8 cellular contexts compared by ENCODE assay signal in genomic region chr1:96723372-96723771, GRCh38. TPM values are rescaled to one million over a fixed set of nuclear protein-coding genes. Genes with fewer than 3 reads are reported as not detected.
A peak's percentile ranks its signal among the peaks of the same experiment; 100 is the strongest.
DNase-seq lines count a peak whose midpoint lies in the region; ATAC-seq and TF ChIP-seq lines count a peak whose summit lies in the region.

No MANE protein-coding gene starts in this region.

- no peak for ATAC-seq in heart left ventricle
- no peak for ATAC-seq in left ventricle myocardium superior
- ATAC-seq in upper lobe of right lung, result no peak

- TF ChIP-seq POLR2A in heart left ventricle (IDR thresholded peaks at IDR 0.05), result no peak

- H3K27me3 ChIP-seq in heart left ventricle, result no peaks in the 10 kb centered on the region
- H3K27me3 ChIP-seq in upper lobe of right lung, result no peaks in the 10 kb centered on the region

- 42 to 55% (median 47%) methylated on average over 4 of the region's 4 CpGs for whole genome bisulfite sequencing in heart left ventricle, 4 donors

- no peak for TF ChIP-seq CTCF in heart left ventricle (IDR thresholded peaks at IDR 0.05)
- no peak for TF ChIP-seq CTCF in astrocyte of the cerebellum (IDR thresholded peaks at IDR 0.05; ENCODE audit: low read depth, low read length, missing control alignments)
- no peak for TF ChIP-seq CTCF in upper lobe of right lung (IDR thresholded peaks at IDR 0.05)

- H3K36me3 ChIP-seq in heart left ventricle, result peaks cover 0 to 23% (median 9%) of the 10 kb centered on the region in 9 donors
- H3K36me3 ChIP-seq in upper lobe of right lung, result no peaks in the 10 kb centered on the region

- intact Hi-C loops in heart left ventricle (cut with DNase I), result loop anchor here in 2 of 10 donors (5.0 to 10.0 kb wide), 3 partner anchors 101 to 189 kb away; no protein-coding TSS in a partner anchor
- intact Hi-C loops in left ventricle myocardium superior (cut with micrococcal nuclease), result no loop called here
- intact Hi-C loops in upper lobe of right lung (cut with DNase I), result no loop called here

- DNase-seq in heart left ventricle (no peak), left ventricle myocardium superior (no peak), astrocyte of the cerebellum (ENCODE audit: low read depth) (no peak), lung microvascular endothelial cell (ENCODE audit: low read depth in 2 of 2) (peak; percentile 21 to 57), upper lobe of right lung (no peak), MV-4-11 (lab: John Stamatoyannopoulos, UW) (no peak), NCI-H2029 treated with DMSO at 0.1 percent for 48 hours (lab: John Stamatoyannopoulos, UW) (no peak)
- DNase-seq in stimulated activated CD4-positive, alpha-beta T cell treated with anti-CD3 and anti-CD28 coated beads, Interleukin-2, amount 100 ng/mL, for 24 hours, result no peak

- H3K4me3 ChIP-seq in heart left ventricle (peak overlapping the region in 10 of 12 donors; percentile 6 to 98 (median 92)), astrocyte of the cerebellum (ENCODE audit: low read depth, low read length) (peak overlapping the region; percentile 94), upper lobe of right lung (peak overlapping the region; percentile 97)

- H3K9me3 ChIP-seq in heart left ventricle, result no peaks in the 10 kb centered on the region
- H3K9me3 ChIP-seq in upper lobe of right lung, result no peaks in the 10 kb centered on the region

- H3K4me1 ChIP-seq in heart left ventricle, result peaks cover 0 to 41% (median 21%) of the 10 kb centered on the region in 12 donors
- H3K4me1 ChIP-seq in upper lobe of right lung, result peaks cover 16% of the 10 kb centered on the region

- in situ Hi-C loops in astrocyte of the cerebellum (cut with HindIII; ENCODE audit: low sequenced_read_pairs), result no loop called here

- peak overlapping the region in 5 of 12 donors; percentile 86 to 98 (median 97) for H3K27ac ChIP-seq in heart left ventricle
- H3K27ac ChIP-seq in upper lobe of right lung, result no peak overlapping the region

RNA-seq across cellular contexts. Expression of gene PTBP2, which starts 1.8 kb away (rescaled TPM):
- total RNA-seq in heart left ventricle, result 10 to 100 TPM in 8 of 9 donors, 1 to 10 TPM in 1; 9.7 to 17.6 (median 13.4) TPM
- polyA plus RNA-seq in heart left ventricle, result 1 to 10 TPM; 6.9 to 9.4 TPM
- 12.4 TPM for total RNA-seq in left ventricle myocardium superior
- total RNA-seq in lung microvascular endothelial cell, result 6.8 and 11.5 TPM in 2 replicates
- 14.7 TPM for total RNA-seq in upper lobe of right lung

Comparison
In these comparisons a context has a peak if more than half of its experiments do, and no peak if none do; other contexts are left out.
1. DNase-seq: peak in lung microvascular endothelial cell (2 of 2); none in heart left ventricle (0 of 5), left ventricle myocardium superior (single experiment), astrocyte of the cerebellum (single experiment), upper lobe of right lung (single experiment), MV-4-11 (single experiment), NCI-H2029 treated with DMSO at 0.1 percent for 48 hours (single experiment) and stimulated activated CD4-positive, alpha-beta T cell treated with anti-CD3 and anti-CD28 coated beads, Interleukin-2, amount 100 ng/mL, for 24 hours (0 of 2).
2. Peak in every context shown above with its lines, with median percentiles within 50 percentile points of each other: H3K4me3 ChIP-seq.